Comparison of ENCODE assay signal across 10 cellular contexts in genomic region chr5:37554938-37555337, GRCh38.
DNase-seq lines count a peak whose midpoint lies in the region; ATAC-seq and TF ChIP-seq lines count a peak whose summit lies in the region.
"Had no signal": no experiment of that assay in that cellular context is flagged by ENCODE, and none has a peak within 500 bp of the region (broad histone marks: within the 10 kb centered on the region; RNA-seq: fewer than 3 reads in every experiment).

No MANE protein-coding gene starts in this region.

- no peak overlapping the region for H2BK12ac ChIP-seq in neuronal stem cell (ENCODE audit: low read length)

- no peak overlapping the region for H2BK5ac ChIP-seq in mesendoderm (ENCODE audit: low read length)
- H2BK5ac ChIP-seq in neuronal stem cell (ENCODE audit: low read length): no peak overlapping the region

- TF ChIP-seq RAD21 in Ishikawa (IDR thresholded peaks at IDR 0.05; ENCODE audit: low read depth): peak; percentile 41; the same call in 1 of the 2 replicates

- H4K5ac ChIP-seq in mesendoderm (ENCODE audit: low read length): no peak overlapping the region

- no peak for TF ChIP-seq POLR2A in adrenal gland (IDR thresholded peaks at IDR 0.05)

- no peak overlapping the region for H2AFZ ChIP-seq in neuronal stem cell (ENCODE audit: low read length)

- peaks cover 0 to 19% of the 10 kb centered on the region in 2 donors for H3K4me1 ChIP-seq in adrenal gland (replicated peaks in 1 of 2)
- peaks cover 8% of the 10 kb centered on the region for H3K4me1 ChIP-seq in mesendoderm (ENCODE audit: control insufficient read depth, low read depth, low read length)
- peaks cover 3 to 4% of the 10 kb centered on the region in 2 donors for H3K4me1 ChIP-seq in neuronal stem cell (ENCODE audit: control insufficient read depth in 2 of 2, insufficient read depth in 1 of 2, low read depth in 1 of 2, low read length in 2 of 2)

- H4K91ac ChIP-seq in neuronal stem cell (ENCODE audit: low read depth, low read length, poor library complexity): no peak overlapping the region

- H3K36me3 ChIP-seq in adrenal gland (replicated peaks in 1 of 2) (no peaks in the 10 kb centered on the region), mesendoderm (ENCODE audit: control insufficient read depth, insufficient read depth, low read length) (no peaks in the 10 kb centered on the region), neuronal stem cell (replicated peaks in 1 of 2; ENCODE audit: control insufficient read depth in 2 of 2, insufficient read depth in 2 of 2, low read length in 2 of 2) (no peaks in the 10 kb centered on the region)

- H3K9ac ChIP-seq in mesendoderm (ENCODE audit: low read length) (no peak overlapping the region), neuronal stem cell (ENCODE audit: low read depth, low read length, poor library complexity) (no peak overlapping the region)

- H3K4me3 ChIP-seq in adrenal gland (no peak overlapping the region), mesendoderm (ENCODE audit: low read length) (no peak overlapping the region), neuronal stem cell (ENCODE audit: low read length in 2 of 2) (no peak overlapping the region)

- H3K27me3 ChIP-seq in adrenal gland (no peaks in the 10 kb centered on the region), mesendoderm (ENCODE audit: insufficient read depth, low read length, poor library complexity) (no peaks in the 10 kb centered on the region), neuronal stem cell (ENCODE audit: control insufficient read depth in 3 of 3, insufficient read depth in 3 of 3, low read depth in 1 of 3, low read length in 3 of 3) (no peaks in the 10 kb centered on the region)

- H3K56ac ChIP-seq in mesendoderm (ENCODE audit: low read length): no peak overlapping the region

- H4K8ac ChIP-seq in mesendoderm (ENCODE audit: low read depth, low read length) (no peak overlapping the region), neuronal stem cell (ENCODE audit: low read depth, low read length) (no peak overlapping the region)

- H3K79me1 ChIP-seq in mesendoderm (ENCODE audit: low read length) (no peaks in the 10 kb centered on the region), neuronal stem cell (ENCODE audit: low read depth, low read length) (peaks cover 2% of the 10 kb centered on the region)

- H3K27ac ChIP-seq in adrenal gland: no peak overlapping the region
- H3K27ac ChIP-seq in mesendoderm (ENCODE audit: low read depth, low read length): no peak overlapping the region
- H3K27ac ChIP-seq in neuronal stem cell (replicated peaks; ENCODE audit: low read length): no peak overlapping the region

- H2BK120ac ChIP-seq in mesendoderm (ENCODE audit: low read depth, low read length) (no peak overlapping the region), neuronal stem cell (ENCODE audit: low read depth, low read length) (no peak overlapping the region)

- H2AK5ac ChIP-seq in mesendoderm (ENCODE audit: low read length): no peak overlapping the region
- H2AK5ac ChIP-seq in neuronal stem cell (ENCODE audit: low read depth, low read length): no peak overlapping the region

- no peak for ATAC-seq in HG03439 (IDR thresholded peaks at IDR 0.05; ENCODE audit: unreplicated experiment)

- H3K79me2 ChIP-seq in mesendoderm (ENCODE audit: control insufficient read depth, insufficient read depth, low read length): no peaks in the 10 kb centered on the region

- H2BK15ac ChIP-seq in mesendoderm (replicated peaks; ENCODE audit: low read depth) (no peak overlapping the region), neuronal stem cell (ENCODE audit: low read length) (no peak overlapping the region)

- H3K4ac ChIP-seq in mesendoderm (ENCODE audit: low read depth, low read length) (no peak overlapping the region), neuronal stem cell (ENCODE audit: low read length) (no peak overlapping the region)

- H3K18ac ChIP-seq in mesendoderm (ENCODE audit: low read length) (no peak overlapping the region), neuronal stem cell (ENCODE audit: low read length) (no peak overlapping the region)

- peak in 5 of 6 experiments; percentile 13 to 43 (median 32) for TF ChIP-seq CTCF in adrenal gland (IDR thresholded peaks at IDR 0.05)

- intact Hi-C loops in adrenal gland (cut with DNase I): no loop called here

- DNase-seq in ELF-1 (ENCODE audit: low read depth, low spot score): peak; percentile 15
- DNase-seq in adrenal gland: no peak
- peak; percentile 48 for DNase-seq in mesendoderm
- DNase-seq in neuronal stem cell (ENCODE audit: low spot score): no peak
- no peak for DNase-seq in pons (ENCODE audit: low spot score)
- no peak for DNase-seq in OCI-M2 (lab: John Stamatoyannopoulos, UW; ENCODE audit: unreplicated experiment)
- DNase-seq: activated T-cell treated with anti-CD3 and anti-CD28 coated beads for 4 hours, NCI-H1930 had no signal

- whole genome bisulfite sequencing in adrenal gland, 4 donors: 0 to 86% (median 32%) methylated on average over 1 of the region's 1 CpG
- no CpG with 5 or more reads among the region's 1 CpG for WGBS in mesendoderm (ENCODE audit: extremely low coverage, insufficient coverage, low lambda C conversion rate)
- WGBS in neuronal stem cell (ENCODE audit: extremely low coverage in 2 of 2, insufficient read length in 2 of 2, insufficient replicate concordance in 1 of 2), 2 donors: no CpG with 5 or more reads among the region's 1 CpG

- no peak for TF ChIP-seq EP300 in Ishikawa (IDR thresholded peaks at IDR 0.05; ENCODE audit: borderline replicate concordance)

- no peaks in the 10 kb centered on the region for H3K9me3 ChIP-seq in adrenal gland (replicated peaks in 1 of 3)
- no peaks in the 10 kb centered on the region for H3K9me3 ChIP-seq in neuronal stem cell (replicated peaks in 1 of 2; ENCODE audit: control insufficient read depth in 2 of 2, insufficient read depth in 1 of 2, low read depth in 1 of 2, low read length in 2 of 2)

- no peak overlapping the region for H3K14ac ChIP-seq in neuronal stem cell (ENCODE audit: low read length)

- H3K23ac ChIP-seq in mesendoderm (ENCODE audit: low read length): no peak overlapping the region
- H3K23ac ChIP-seq in neuronal stem cell (ENCODE audit: low read depth, low read length, poor library complexity): no peak overlapping the region

- H3K4me2 ChIP-seq in mesendoderm (ENCODE audit: low read length): no peak overlapping the region
- no peak overlapping the region for H3K4me2 ChIP-seq in neuronal stem cell (ENCODE audit: insufficient read depth, low read length, poor library complexity, severe bottlenecking)

TF ChIP-seq in Ishikawa, 13 proteins besides CTCF, POLR2A, EP300 and RAD21:
- TF ChIP-seq, protein P1, sequence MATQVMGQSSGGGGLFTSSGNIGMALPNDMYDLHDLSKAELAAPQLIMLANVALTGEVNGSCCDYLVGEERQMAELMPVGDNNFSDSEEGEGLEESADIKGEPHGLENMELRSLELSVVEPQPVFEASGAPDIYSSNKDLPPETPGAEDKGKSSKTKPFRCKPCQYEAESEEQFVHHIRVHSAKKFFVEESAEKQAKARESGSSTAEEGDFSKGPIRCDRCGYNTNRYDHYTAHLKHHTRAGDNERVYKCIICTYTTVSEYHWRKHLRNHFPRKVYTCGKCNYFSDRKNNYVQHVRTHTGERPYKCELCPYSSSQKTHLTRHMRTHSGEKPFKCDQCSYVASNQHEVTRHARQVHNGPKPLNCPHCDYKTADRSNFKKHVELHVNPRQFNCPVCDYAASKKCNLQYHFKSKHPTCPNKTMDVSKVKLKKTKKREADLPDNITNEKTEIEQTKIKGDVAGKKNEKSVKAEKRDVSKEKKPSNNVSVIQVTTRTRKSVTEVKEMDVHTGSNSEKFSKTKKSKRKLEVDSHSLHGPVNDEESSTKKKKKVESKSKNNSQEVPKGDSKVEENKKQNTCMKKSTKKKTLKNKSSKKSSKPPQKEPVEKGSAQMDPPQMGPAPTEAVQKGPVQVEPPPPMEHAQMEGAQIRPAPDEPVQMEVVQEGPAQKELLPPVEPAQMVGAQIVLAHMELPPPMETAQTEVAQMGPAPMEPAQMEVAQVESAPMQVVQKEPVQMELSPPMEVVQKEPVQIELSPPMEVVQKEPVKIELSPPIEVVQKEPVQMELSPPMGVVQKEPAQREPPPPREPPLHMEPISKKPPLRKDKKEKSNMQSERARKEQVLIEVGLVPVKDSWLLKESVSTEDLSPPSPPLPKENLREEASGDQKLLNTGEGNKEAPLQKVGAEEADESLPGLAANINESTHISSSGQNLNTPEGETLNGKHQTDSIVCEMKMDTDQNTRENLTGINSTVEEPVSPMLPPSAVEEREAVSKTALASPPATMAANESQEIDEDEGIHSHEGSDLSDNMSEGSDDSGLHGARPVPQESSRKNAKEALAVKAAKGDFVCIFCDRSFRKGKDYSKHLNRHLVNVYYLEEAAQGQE (IDR thresholded peaks at IDR 0.05; ENCODE audit: low read depth): no peak
- TF ChIP-seq TAF1 (IDR thresholded peaks at IDR 0.05; ENCODE audit: low read depth) (no peak), CEBPB (IDR thresholded peaks at IDR 0.05) (no peak), ZBTB7A (IDR thresholded peaks at IDR 0.05; ENCODE audit: low read depth) (no peak), EGR1 (IDR thresholded peaks at IDR 0.05) (no peak), TEAD4 (IDR thresholded peaks at IDR 0.05) (no peak), FOXM1 (IDR thresholded peaks at IDR 0.05; ENCODE audit: borderline replicate concordance, low read depth) (no peak), NFIC (IDR thresholded peaks at IDR 0.05) (no peak), TCF12 (IDR thresholded peaks at IDR 0.05; ENCODE audit: low read depth) (no peak), CREB1 (IDR thresholded peaks at IDR 0.05; ENCODE audit: low read depth) (no peak), YY1 (IDR thresholded peaks at IDR 0.05; ENCODE audit: low read depth) (no peak), MAX (IDR thresholded peaks at IDR 0.05) (no peak)
- TF ChIP-seq, protein P2, sequence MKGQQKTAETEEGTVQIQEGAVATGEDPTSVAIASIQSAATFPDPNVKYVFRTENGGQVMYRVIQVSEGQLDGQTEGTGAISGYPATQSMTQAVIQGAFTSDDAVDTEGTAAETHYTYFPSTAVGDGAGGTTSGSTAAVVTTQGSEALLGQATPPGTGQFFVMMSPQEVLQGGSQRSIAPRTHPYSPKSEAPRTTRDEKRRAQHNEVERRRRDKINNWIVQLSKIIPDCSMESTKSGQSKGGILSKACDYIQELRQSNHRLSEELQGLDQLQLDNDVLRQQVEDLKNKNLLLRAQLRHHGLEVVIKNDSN (IDR thresholded peaks at IDR 0.05): no peak

Comparison
In these comparisons a context has a peak if more than half of its experiments do, and no peak if none do; other contexts are left out.
1. DNase-seq: peak in ELF-1 (single experiment) and mesendoderm (single experiment); none in adrenal gland (0 of 7), neuronal stem cell (single experiment), pons (single experiment) and OCI-M2 (single experiment).